In the genomic region with DNA sequence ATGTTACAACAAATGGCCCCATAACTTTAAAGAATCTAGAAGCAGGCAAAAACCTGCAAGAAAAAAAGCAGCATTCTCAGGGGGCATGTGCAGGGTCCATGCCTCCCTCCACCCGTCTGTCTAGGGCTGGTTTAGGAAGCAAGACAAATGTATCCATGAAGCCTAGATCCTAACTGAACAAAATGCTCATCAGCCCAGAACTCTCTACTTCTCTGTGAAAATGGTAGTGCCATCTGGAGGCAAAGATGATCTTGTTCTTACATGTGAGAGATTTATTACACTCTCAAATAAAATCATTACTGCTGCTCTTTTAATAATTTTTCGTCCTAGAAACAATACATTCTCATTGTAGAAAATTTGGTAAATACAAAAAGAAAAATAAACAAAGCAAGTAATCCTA, we compare ENCODE assay signal across 10 cellular contexts. TPM values are rescaled to one million over a fixed set of nuclear protein-coding genes. Genes with fewer than 3 reads are reported as not detected.
DNase-seq lines count a peak whose midpoint lies in the region; ATAC-seq and TF ChIP-seq lines count a peak whose summit lies in the region.
"Had no signal": no experiment of that assay in that cellular context is flagged by ENCODE, and none has a peak within 500 bp of the region (broad histone marks: within the 10 kb centered on the region; RNA-seq: fewer than 3 reads in every experiment).

No MANE protein-coding gene starts in this region.

- H3K36me3 Mint-ChIP-seq in chondrocyte (ENCODE audit: low read depth): no peaks in the 10 kb centered on the region

- no peak overlapping the region for H3K4me3 Mint-ChIP-seq in chondrocyte (ENCODE audit: unreplicated experiment)
- H3K4me3 Mint-ChIP-seq: memory B cell had no signal

- H3K9me3 ChIP-seq in right lobe of liver: no peaks in the 10 kb centered on the region

- H3K27me3 ChIP-seq in right lobe of liver: no peaks in the 10 kb centered on the region

- intact Hi-C loops in right lobe of liver (cut with DNase I): no loop called here

- peaks cover 0 to 13% (median 0%) of the 10 kb centered on the region in 4 donors for H3K4me1 ChIP-seq in right lobe of liver

- TF ChIP-seq CTCF in chondrocyte (IDR thresholded peaks at IDR 0.05): peak; percentile 46
- peak; percentile 13 to 35 (median 22) for TF ChIP-seq CTCF in right lobe of liver (IDR thresholded peaks at IDR 0.05)
- no peak for TF ChIP-seq CTCF in coronary artery (IDR thresholded peaks at IDR 0.05)

- H3K27ac Mint-ChIP-seq in chondrocyte (ENCODE audit: unreplicated experiment): no peak overlapping the region
- H3K27ac Mint-ChIP-seq: memory B cell had no signal

- WGBS in right lobe of liver (ENCODE audit: insufficient coverage, low coverage, low lambda C conversion rate, missing lambda C conversion rate): 37% methylated on average over 2 of the region's 2 CpGs

- H3K9me3 Mint-ChIP-seq in chondrocyte (ENCODE audit: low read depth): no peaks in the 10 kb centered on the region
- H3K9me3 Mint-ChIP-seq: memory B cell had no signal

- H3K36me3 ChIP-seq in right lobe of liver: peaks cover 0 to 1% (median 0%) of the 10 kb centered on the region in 4 donors

- H3K27ac ChIP-seq in right lobe of liver: peak overlapping the region in 1 of 3 donors; percentile 10
- H3K27ac ChIP-seq in coronary artery: no peak overlapping the region

- TF ChIP-seq POLR2A in right lobe of liver (IDR thresholded peaks at IDR 0.05): no peak

- peaks cover 25% of the 10 kb centered on the region for H3K27me3 Mint-ChIP-seq in chondrocyte (ENCODE audit: low read depth)
- H3K27me3 Mint-ChIP-seq: memory B cell had no signal

- DNase-seq in DMS53 treated with DMSO at 0.1 percent for 48 hours (lab: John Stamatoyannopoulos, UW; ENCODE audit: unreplicated experiment) (peak; percentile 5), NAMALWA (ENCODE audit: low spot score) (peak; percentile 7), chondrocyte (ENCODE audit: low spot score) (no peak), right lobe of liver (no peak), coronary artery (ENCODE audit: low spot score) (no peak), DMS153 treated with DMSO at 0.1 percent for 48 hours (lab: John Stamatoyannopoulos, UW; ENCODE audit: unreplicated experiment) (no peak)
- DNase-seq: amniotic stem cell had no signal

- ATAC-seq in right lobe of liver (peak; percentile 59 to 78 (median 74)), GM19467 (IDR thresholded peaks at IDR 0.05; ENCODE audit: unreplicated experiment) (no peak)
- ATAC-seq in activated CD4-positive, CD25-positive, alpha-beta regulatory T cell treated with anti-CD3 and anti-CD28 coated beads, Interleukin-2, amount 50 U/mL, for 24 hours: no peak

- H3K4me3 ChIP-seq in right lobe of liver (no peak overlapping the region), coronary artery (no peak overlapping the region)

- H3K4me1 Mint-ChIP-seq in chondrocyte (ENCODE audit: low read depth): no peaks in the 10 kb centered on the region

RNA-seq across cellular contexts. Expression of a gene that starts 26.7 kb away (rescaled TPM):
- total RNA-seq in chondrocyte (0.15 to 0.23 TPM (median 0.20 TPM) in 3 replicates), right lobe of liver (10 to 100 TPM in 3 of 6 experiments, 1 to 10 TPM in 3; 4.8 to 15.9 (median 8.9) TPM)

Comparison
In these comparisons a context has a peak if more than half of its experiments do, and no peak if none do; other contexts are left out.
1. DNase-seq: peak in DMS53 treated with DMSO at 0.1 percent for 48 hours (single experiment) and NAMALWA (single experiment); none in chondrocyte (single experiment), right lobe of liver (0 of 3), coronary artery (single experiment) and DMS153 treated with DMSO at 0.1 percent for 48 hours (single experiment).
2. ATAC-seq: peak in right lobe of liver (4 of 4); none in GM19467 (single experiment) and activated CD4-positive, CD25-positive, alpha-beta regulatory T cell treated with anti-CD3 and anti-CD28 coated beads, Interleukin-2, amount 50 U/mL, for 24 hours (0 of 2).